Comparison of ENCODE assay signal across 26 cellular contexts in genomic region chr18:78849458-78849857, GRCh38.
"Had no signal": no experiment of that assay in that cellular context is flagged by ENCODE, and none has a peak within 500 bp of the region (broad histone marks: within the 10 kb centered on the region; RNA-seq: fewer than 3 reads in every experiment).

No MANE protein-coding gene starts in this region.

- DNase-seq: stimulated activated CD4-positive, alpha-beta T cell treated with anti-CD3 and anti-CD28 coated beads, Interleukin-2, amount 100 ng/mL, for 48 hours; stimulated activated CD4-positive, alpha-beta T cell treated with anti-CD3 and anti-CD28 coated beads, Interleukin-4, amount 100 ng/mL, for 1 hour; stimulated activated CD4-positive, alpha-beta T cell treated with anti-CD3 and anti-CD28 coated beads, Interleukin-4, amount 100 ng/mL, for 24 hours; stimulated activated CD4-positive, alpha-beta T cell treated with anti-CD3 and anti-CD28 coated beads, Interleukin-4, amount 100 ng/mL, for 4 hours; stimulated activated CD8-positive, alpha-beta memory T cell treated with anti-CD3 and anti-CD28 coated beads, Interleukin-4, amount 100 ng/mL, for 48 hours; stimulated activated naive B cell treated with anti-CD40 and anti-IgM and Interleukin-4, amounts not matched to agents 10 μg/mL and 1 μg/mL and 100 μg/mL, for 72 hours; stimulated activated naive CD4-positive, alpha-beta T cell; stimulated activated naive CD4-positive, alpha-beta T cell treated with Interleukin-2 at 50 U/mL for 16 hours; stimulated activated naive CD8-positive, alpha-beta T cell treated with anti-CD3 and anti-CD28 coated beads, Interleukin-15, amount 100 ng/mL, for 72 hours; stimulated activated naive CD8-positive, alpha-beta T cell treated with anti-CD3 and anti-CD28 coated beads, Interleukin-15, Interleukin-2, amounts not matched to agents 100 U/mL and 50 U/mL, for 24 hours; stomach; substantia nigra; testis; thyroid gland; tibial artery; transverse colon; trophoblast cell; upper lobe of right lung; uterus had no signal

- H3K27ac ChIP-seq: stomach, suprapubic skin, testis, thoracic aorta, thyroid gland, tibial artery, tibial nerve, transverse colon, upper lobe of left lung, upper lobe of right lung, uterus, vagina had no signal

- H3K27me3 ChIP-seq: stomach, suprapubic skin, testis, thyroid gland, tibial artery, tibial nerve, transverse colon, upper lobe of left lung, upper lobe of right lung, uterus, vagina had no signal

- H3K4me1 ChIP-seq: stomach, suprapubic skin, testis, thyroid gland, tibial artery, tibial nerve, transverse colon, upper lobe of left lung, upper lobe of right lung, uterus, vagina had no signal

- H3K36me3 ChIP-seq: stomach, suprapubic skin, thoracic aorta, thyroid gland, tibial artery, tibial nerve, transverse colon, upper lobe of left lung, upper lobe of right lung, uterus, vagina had no signal

- ATAC-seq: stimulated activated effector memory CD8-positive, alpha-beta T cell treated with anti-CD3 and anti-CD28 coated beads, Interleukin-12 subunit alpha, Interleukin-12 subunit beta, amount 100 ng/mL, for 72 hours; stimulated activated memory B cell treated with anti-CD40 and anti-IgM and Interleukin-4, amounts not matched to agents 10 μg/mL and 1 μg/mL and 100 μg/mL, for 72 hours; stimulated activated naive B cell treated with anti-CD40 and anti-IgM and Interleukin-4, amounts not matched to agents 10 μg/mL and 1 μg/mL and 100 μg/mL, for 72 hours; stimulated activated naive CD8-positive, alpha-beta T cell treated with anti-CD3 and anti-CD28 coated beads, Interleukin-15, amount 100 ng/mL, for 72 hours; stimulated activated naive CD8-positive, alpha-beta T cell treated with anti-CD3 and anti-CD28 coated beads, Interleukin-15, Interleukin-2, amounts not matched to agents 100 U/mL and 50 U/mL, for 24 hours; upper lobe of right lung had no signal

- H3K9me3 ChIP-seq: testis, thoracic aorta, thyroid gland, upper lobe of right lung, uterus, vagina had no signal

- H3K4me3 ChIP-seq: stomach, suprapubic skin, testis, thoracic aorta, thyroid gland, tibial artery, tibial nerve, transverse colon, upper lobe of left lung, upper lobe of right lung, uterus, vagina had no signal
